In the genomic region with DNA sequence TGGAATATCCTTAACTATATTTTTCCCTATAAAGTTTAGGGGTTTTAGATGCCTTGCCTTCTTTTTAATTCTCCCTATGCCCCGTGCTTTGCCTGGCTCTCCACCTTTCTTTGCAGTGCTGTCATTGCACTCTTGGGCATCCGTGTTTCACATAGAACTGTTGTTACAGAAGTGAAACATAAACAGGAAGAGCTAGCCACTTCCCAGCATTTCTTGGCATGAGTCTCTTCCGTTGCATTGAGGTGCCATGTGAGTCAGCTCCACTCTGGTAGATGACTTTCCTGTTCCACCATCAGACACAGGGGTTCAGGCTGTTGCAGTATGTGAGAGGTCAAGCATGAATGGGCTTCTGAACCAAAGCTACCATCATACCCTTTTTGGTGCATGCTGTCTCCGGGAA, we compare ENCODE assay signal across 10 cellular contexts.
DNase-seq lines count a peak whose midpoint lies in the region; ATAC-seq, FAIRE-seq and TF ChIP-seq lines count a peak whose summit lies in the region.
"Had no signal": no experiment of that assay in that cellular context is flagged by ENCODE, and none has a peak within 500 bp of the region (broad histone marks: within the 10 kb centered on the region; RNA-seq: fewer than 3 reads in every experiment).

No MANE protein-coding gene starts in this region.

- no peak for DNase-seq in GM12892 (ENCODE audit: insufficient read length)
- DNase-seq in HS-5 (ENCODE audit: low read depth), result peak; percentile 85
- peak; percentile 66 for DNase-seq in activated CD4-positive, alpha-beta memory T cell treated with anti-CD3 and anti-CD28 coated beads for 36 hours
- no peak for DNase-seq in Right ventricle myocardium superior
- peak; percentile 17 for DNase-seq in stimulated activated naive CD4-positive, alpha-beta T cell treated with Interleukin-2 at 50 U/mL for 16 hours (lab: John Stamatoyannopoulos, UW)
- no peak for DNase-seq in NCI-H1417 treated with DMSO at 0.1 percent for 48 hours (lab: John Stamatoyannopoulos, UW)
- DNase-seq in OCI-LY7 (ENCODE audit: low spot score), result no peak
- no peak for DNase-seq in DMS79 (lab: John Stamatoyannopoulos, UW)

- peak; percentile 90 for FAIRE-seq in GM12892 (lab: Jason Lieb, UNC)
- FAIRE-seq: TTC549 had no signal

- no TSS peak for BruUV-seq in OCI-LY7 (replicated peaks; lab: Mats Ljungman, UMichigan)

- intact Hi-C loops in activated CD4-positive, alpha-beta memory T cell treated with anti-CD3 and anti-CD28 coated beads for 36 hours (cut with micrococcal nuclease), result loop anchor here (1.0 kb wide), 3 partner anchors 44 to 105 kb away; no protein-coding TSS in a partner anchor
- intact Hi-C loops in Right ventricle myocardium superior (cut with DNase I), result no loop called here
- intact Hi-C loops in OCI-LY7 (cut with micrococcal nuclease; ENCODE audit: unreplicated experiment), result no loop called here

- TF ChIP-seq POLR2A in GM12892 (IDR thresholded peaks at IDR 0.05; ENCODE audit: low read depth, low read length), result no peak

- peak overlapping the region; percentile 8 for H3K27ac Mint-ChIP-seq in activated CD4-positive, alpha-beta memory T cell treated with anti-CD3 and anti-CD28 coated beads for 36 hours

- no peaks in the 10 kb centered on the region for H3K9me3 Mint-ChIP-seq in activated CD4-positive, alpha-beta memory T cell treated with anti-CD3 and anti-CD28 coated beads for 36 hours

- H3K79me2 ChIP-seq in OCI-LY7 (ENCODE audit: insufficient read depth, low read depth, low read length), result no peaks in the 10 kb centered on the region

- H3K36me3 Mint-ChIP-seq in activated CD4-positive, alpha-beta memory T cell treated with anti-CD3 and anti-CD28 coated beads for 36 hours, result no peaks in the 10 kb centered on the region

- peak; percentile 38 for ATAC-seq in Right ventricle myocardium superior (ENCODE audit: poor library complexity)

- H3K27ac ChIP-seq in OCI-LY7 (ENCODE audit: low read depth, low read length, poor library complexity, severe bottlenecking), result no peak overlapping the region

- POLR2A ChIA-PET in activated CD4-positive, alpha-beta memory T cell treated with anti-CD3 and anti-CD28 coated beads for 36 hours (lab: Charles Lee), result no interaction called here
- POLR2A ChIA-PET in OCI-LY7 (lab: Charles Lee), result interaction anchor here (0.8 kb wide), 1 partner anchor 9 kb away, joined by 3 read pairs; no protein-coding TSS in a partner anchor

- H2AFZ ChIP-seq in OCI-LY7 (ENCODE audit: low read length), result no peak overlapping the region

- H3K4me1 Mint-ChIP-seq in activated CD4-positive, alpha-beta memory T cell treated with anti-CD3 and anti-CD28 coated beads for 36 hours (ENCODE audit: low read depth), result peaks cover 27% of the 10 kb centered on the region

- no peaks in the 10 kb centered on the region for H3K27me3 Mint-ChIP-seq in activated CD4-positive, alpha-beta memory T cell treated with anti-CD3 and anti-CD28 coated beads for 36 hours

- no peaks in the 10 kb centered on the region for H3K36me3 ChIP-seq in OCI-LY7 (ENCODE audit: insufficient read depth, low read length)
- H3K36me3 ChIP-seq: ovary had no signal

- H3K4me2 ChIP-seq in OCI-LY7 (ENCODE audit: low read length), result no peak overlapping the region

- no peak for TF ChIP-seq CTCF in OCI-LY7 (conservative IDR thresholded peaks at IDR 0.05; ENCODE audit: low read length)

- H3K4me3 ChIP-seq in OCI-LY7 (ENCODE audit: low read depth, low read length, poor library complexity, severe bottlenecking), result no peak overlapping the region
- H3K4me3 ChIP-seq: ovary had no signal

- CTCF ChIA-PET in activated CD4-positive, alpha-beta memory T cell treated with anti-CD3 and anti-CD28 coated beads for 36 hours (lab: Charles Lee), result interaction anchor here (0.5 to 1.6 kb wide), 7 partner anchors 11 to 120 kb away, joined by 3 to 5 read pairs (median 3); no protein-coding TSS in a partner anchor
- CTCF ChIA-PET in OCI-LY7 (lab: Charles Lee; ENCODE audit: unreplicated experiment), result no interaction called here

- no peaks in the 10 kb centered on the region for H4K20me1 ChIP-seq in OCI-LY7 (ENCODE audit: insufficient read depth, low read length)

- H3K9me2 ChIP-seq in OCI-LY7 (ENCODE audit: insufficient read depth, low read length), result no peaks in the 10 kb centered on the region

- no peaks in the 10 kb centered on the region for H3K4me1 ChIP-seq in OCI-LY7 (ENCODE audit: insufficient read depth, low read length, poor library complexity, severe bottlenecking)

- H3K4me3 Mint-ChIP-seq in activated CD4-positive, alpha-beta memory T cell treated with anti-CD3 and anti-CD28 coated beads for 36 hours, result no peak overlapping the region

- no peaks in the 10 kb centered on the region for H3K9me3 ChIP-seq in OCI-LY7 (ENCODE audit: low read length)
- H3K9me3 ChIP-seq: ovary had no signal

Comparison
In these comparisons a context has a peak if more than half of its experiments do, and no peak if none do; other contexts are left out.
1. DNase-seq: peak in HS-5 (single experiment), activated CD4-positive, alpha-beta memory T cell treated with anti-CD3 and anti-CD28 coated beads for 36 hours (single experiment) and stimulated activated naive CD4-positive, alpha-beta T cell treated with Interleukin-2 at 50 U/mL for 16 hours (single experiment); none in GM12892 (single experiment), Right ventricle myocardium superior (single experiment), NCI-H1417 treated with DMSO at 0.1 percent for 48 hours (single experiment), OCI-LY7 (single experiment) and DMS79 (single experiment).